15 cellular contexts compared by ENCODE assay signal in genomic region chr6:56072856-56073255, GRCh38.
DNase-seq lines count a peak whose midpoint lies in the region; ATAC-seq and TF ChIP-seq lines count a peak whose summit lies in the region.
"Had no signal": no experiment of that assay in that cellular context is flagged by ENCODE, and none has a peak within 500 bp of the region (broad histone marks: within the 10 kb centered on the region; RNA-seq: fewer than 3 reads in every experiment).

No MANE protein-coding gene starts in this region.

- DNase-seq in GM23248 (peak; percentile 65), mammary epithelial cell (peak; percentile 17), heart right ventricle (no peak), stromal cell of bone marrow (ENCODE audit: low read depth) (peak; percentile 48), NCI-H2081 (lab: John Stamatoyannopoulos, UW) (no peak), foreskin keratinocyte (no peak)
- DNase-seq: activated CD4-positive, alpha-beta T cell treated with anti-CD3 and anti-CD28 coated beads for 4 hours; activated naive CD8-positive, alpha-beta T cell treated with anti-CD3 and anti-CD28 coated beads for 36 hours; stimulated activated CD4-positive, alpha-beta T cell treated with anti-CD3 and anti-CD28 coated beads, Interleukin-4, amount 100 ng/mL, for 4 hours; T-helper 2 cell had no signal

- H3K36me3 ChIP-seq in GM23248 (ENCODE audit: low read depth): no peaks in the 10 kb centered on the region
- H3K36me3 ChIP-seq in mammary epithelial cell (ENCODE audit: insufficient read depth, low read length): no peaks in the 10 kb centered on the region
- peaks cover 0 to 54% (median 0%) of the 10 kb centered on the region in 9 donors for H3K36me3 ChIP-seq in heart right ventricle
- H3K36me3 ChIP-seq: BLaER1 had no signal

- whole genome bisulfite sequencing in GM23248 (ENCODE audit: low coverage in 1 of 2, low lambda C conversion rate in 2 of 2, missing lambda C conversion rate in 2 of 2), 2 experiments: 2 to 5% methylated on average over 1 of the region's 1 CpG
- 94% methylated on average over 1 of the region's 1 CpG for WGBS in mammary epithelial cell (ENCODE audit: low coverage, missing lambda C conversion rate)
- 27 to 31% methylated on average over 1 of the region's 1 CpG for WGBS in heart right ventricle, 2 donors

- H3K9me2 ChIP-seq in GM23248 (ENCODE audit: insufficient read depth): no peaks in the 10 kb centered on the region

- peak in 5 of 8 donors; percentile 33 to 85 (median 68) for ATAC-seq in heart right ventricle
- no peak for ATAC-seq in foreskin keratinocyte
- no peak for ATAC-seq in GM18870 (IDR thresholded peaks at IDR 0.05; ENCODE audit: unreplicated experiment)
- ATAC-seq in GM21576 (IDR thresholded peaks at IDR 0.05; ENCODE audit: unreplicated experiment): no peak

- H3K27me3 ChIP-seq in GM23248 (replicated peaks; ENCODE audit: insufficient read depth): no peaks in the 10 kb centered on the region
- H3K27me3 ChIP-seq in mammary epithelial cell (ENCODE audit: insufficient read depth, low read length): no peaks in the 10 kb centered on the region
- H3K27me3 ChIP-seq in heart right ventricle: no peaks in the 10 kb centered on the region
- no peaks in the 10 kb centered on the region for H3K27me3 ChIP-seq in foreskin keratinocyte
- H3K27me3 ChIP-seq: BLaER1 had no signal

- H3K4me2 ChIP-seq in GM23248 (ENCODE audit: unreplicated experiment) (peak overlapping the region; percentile 18), mammary epithelial cell (ENCODE audit: insufficient read depth, low read depth, low read length) (no peak overlapping the region)
- H3K4me2 ChIP-seq: BLaER1 had no signal

- H3K4me3 ChIP-seq in GM23248 (no peak overlapping the region), mammary epithelial cell (replicated peaks in 1 of 3; ENCODE audit: insufficient read depth in 1 of 3, low read depth in 2 of 3, low read length in 3 of 3) (no peak overlapping the region), heart right ventricle (no peak overlapping the region)
- H3K4me3 ChIP-seq: BLaER1, lung had no signal

- H3K79me2 ChIP-seq in GM23248 (ENCODE audit: insufficient read depth): no peaks in the 10 kb centered on the region
- no peaks in the 10 kb centered on the region for H3K79me2 ChIP-seq in mammary epithelial cell (ENCODE audit: insufficient read depth, low read length)

- in situ Hi-C loops in GM23248 (cut with MboI) (no loop called here), mammary epithelial cell (cut with MboI; ENCODE audit: low sequenced_read_pairs in 2 of 2) (no loop called here)

- dilution Hi-C loops in mammary epithelial cell (cut with HindIII; ENCODE audit: low sequenced_read_pairs): no loop called here

- peaks cover 21% of the 10 kb centered on the region for H3K4me1 ChIP-seq in GM23248 (ENCODE audit: insufficient read depth)
- no peaks in the 10 kb centered on the region for H3K4me1 ChIP-seq in mammary epithelial cell (ENCODE audit: insufficient read depth, low read length)
- peaks cover 0 to 17% (median 7%) of the 10 kb centered on the region in 9 donors for H3K4me1 ChIP-seq in heart right ventricle
- H3K4me1 ChIP-seq in foreskin keratinocyte: peaks cover 5% of the 10 kb centered on the region

- CTCF ChIA-PET in mammary epithelial cell (lab: Charles Lee; ENCODE audit: low non-redundant PET): no interaction called here

- intact Hi-C loops in mammary epithelial cell (cut with micrococcal nuclease) (no loop called here), heart right ventricle (cut with DNase I) (no loop called here)

- BruUV-seq in mammary epithelial cell (replicated peaks; lab: Mats Ljungman, UMichigan): no TSS peak

- H2AFZ ChIP-seq in GM23248 (peak overlapping the region; percentile 54), mammary epithelial cell (ENCODE audit: low read depth, low read length) (no peak overlapping the region)

- peak overlapping the region; percentile 69 for H3K27ac ChIP-seq in GM23248
- no peak overlapping the region for H3K27ac ChIP-seq in mammary epithelial cell (ENCODE audit: insufficient read depth, low read depth, low read length)
- H3K27ac ChIP-seq in heart right ventricle: peak overlapping the region in 7 of 10 donors; percentile 11 to 59 (median 39)
- H3K27ac ChIP-seq in foreskin keratinocyte: no peak overlapping the region
- H3K27ac ChIP-seq: BLaER1, epithelial cell of prostate had no signal

- H3K9me3 ChIP-seq in GM23248 (ENCODE audit: low read depth): no peaks in the 10 kb centered on the region
- no peaks in the 10 kb centered on the region for H3K9me3 ChIP-seq in mammary epithelial cell (replicated peaks; ENCODE audit: insufficient read depth, low read length)
- H3K9me3 ChIP-seq in heart right ventricle: peaks cover 0 to 11% (median 0%) of the 10 kb centered on the region in 11 donors
- H3K9me3 ChIP-seq: BLaER1 had no signal

- H3F3A ChIP-seq in GM23248 (ENCODE audit: insufficient read depth): peaks cover 11% of the 10 kb centered on the region

- H3K9ac ChIP-seq in GM23248 (no peak overlapping the region), mammary epithelial cell (ENCODE audit: insufficient read depth, low read length) (no peak overlapping the region)
- H3K9ac ChIP-seq: BLaER1 had no signal

- H4K20me1 ChIP-seq in GM23248 (ENCODE audit: insufficient read depth): no peaks in the 10 kb centered on the region
- no peaks in the 10 kb centered on the region for H4K20me1 ChIP-seq in mammary epithelial cell (ENCODE audit: insufficient read depth, low read length)
- H4K20me1 ChIP-seq: BLaER1 had no signal

- no peak for TF ChIP-seq CTCF in mammary epithelial cell (conservative IDR thresholded peaks at IDR 0.05 in 1 of 2, IDR thresholded peaks at IDR 0.05 in 1 of 2; ENCODE audit: extremely low read depth in 1 of 2, insufficient read depth in 1 of 2, low read depth in 1 of 2, low read length in 2 of 2)
- no peak for TF ChIP-seq CTCF in heart right ventricle (IDR thresholded peaks at IDR 0.05)
- no peak for TF ChIP-seq CTCF in foreskin keratinocyte (conservative IDR thresholded peaks at IDR 0.05)

Comparison
In these comparisons a context has a peak if more than half of its experiments do, and no peak if none do; other contexts are left out.
1. DNase-seq: peak in GM23248 (single experiment), mammary epithelial cell (single experiment) and stromal cell of bone marrow (single experiment); none in heart right ventricle (0 of 2), NCI-H2081 (0 of 2) and foreskin keratinocyte (0 of 2).
2. H3K27ac ChIP-seq: peak in GM23248 (single experiment) and heart right ventricle (7 of 10); none in mammary epithelial cell (single experiment) and foreskin keratinocyte (single experiment).
3. ATAC-seq: peak in heart right ventricle (5 of 8); none in foreskin keratinocyte (single experiment), GM18870 (single experiment) and GM21576 (single experiment).